Comparison of ENCODE assay signal across 9 cellular contexts in the genomic region with DNA sequence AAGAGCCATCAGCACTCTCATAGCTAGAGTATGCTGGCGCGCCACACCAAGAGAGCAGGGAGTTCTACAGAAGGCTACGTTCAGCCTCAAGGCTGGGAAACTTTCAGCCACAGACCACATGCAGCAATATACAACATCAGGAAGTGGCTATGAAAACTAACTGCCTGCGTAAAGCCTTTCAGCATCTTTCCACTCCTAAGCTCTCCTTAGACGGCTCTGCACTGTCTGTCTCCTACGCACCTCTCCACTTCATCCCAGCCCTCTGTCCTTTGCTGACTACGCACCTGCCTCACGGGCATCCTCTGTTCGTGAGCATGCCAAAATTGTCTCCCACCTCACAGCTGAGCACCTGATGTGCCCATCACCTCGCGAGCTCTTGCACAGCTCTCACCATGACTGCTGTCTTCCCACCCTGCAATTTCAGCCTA. TPM values are rescaled to one million over a fixed set of nuclear protein-coding genes. Genes with fewer than 3 reads are reported as not detected.
DNase-seq lines count a peak whose midpoint lies in the region; ATAC-seq and TF ChIP-seq lines count a peak whose summit lies in the region.
"Had no signal": no experiment of that assay in that cellular context is flagged by ENCODE, and none has a peak within 500 bp of the region (broad histone marks: within the 10 kb centered on the region; RNA-seq: fewer than 3 reads in every experiment).

No MANE protein-coding gene starts in this region.

- no peak overlapping the region for H3K4me3 ChIP-seq in stomach
- H3K4me3 ChIP-seq: cardiac muscle cell had no signal

- peaks cover 1% of the 10 kb centered on the region for H3K9me3 Mint-ChIP-seq in glutamatergic neuron (ENCODE audit: unreplicated experiment)
- no peaks in the 10 kb centered on the region for H3K9me3 Mint-ChIP-seq in stimulated activated naive CD8-positive, alpha-beta T cell treated with anti-CD3 and anti-CD28 coated beads, Interleukin-15, amount 100 ng/mL, for 72 hours

- 85 to 90% (median 87%) methylated on average over 11 of the region's 11 CpGs for WGBS in stomach, 5 donors

- peak; percentile 51 for DNase-seq in activated CD4-positive, alpha-beta T cell treated with anti-CD3 and anti-CD28 coated beads, Interleukin-2, amount 50 U/mL, for 1 hour
- DNase-seq in glutamatergic neuron (no peak), NCI-H1417 (lab: John Stamatoyannopoulos, UW) (no peak), stomach (no peak)
- peak; percentile 39 to 62 for DNase-seq in stimulated activated naive CD8-positive, alpha-beta T cell treated with anti-CD3 and anti-CD28 coated beads, Interleukin-15, amount 100 ng/mL, for 72 hours

- H3K9me3 ChIP-seq in stomach, result no peaks in the 10 kb centered on the region

- H3K27ac Mint-ChIP-seq in glutamatergic neuron (ENCODE audit: unreplicated experiment), result no peak overlapping the region
- H3K27ac Mint-ChIP-seq in stimulated activated naive CD8-positive, alpha-beta T cell treated with anti-CD3 and anti-CD28 coated beads, Interleukin-15, amount 100 ng/mL, for 72 hours, result peak overlapping the region; percentile 6 to 77

- no peaks in the 10 kb centered on the region for H3K27me3 Mint-ChIP-seq in glutamatergic neuron (ENCODE audit: unreplicated experiment)
- H3K27me3 Mint-ChIP-seq in stimulated activated naive CD8-positive, alpha-beta T cell treated with anti-CD3 and anti-CD28 coated beads, Interleukin-15, amount 100 ng/mL, for 72 hours, result no peaks in the 10 kb centered on the region

- ATAC-seq in HG02973 (IDR thresholded peaks at IDR 0.05; ENCODE audit: unreplicated experiment) (peak; percentile 53), HG02938 (IDR thresholded peaks at IDR 0.05; ENCODE audit: unreplicated experiment) (no peak)
- ATAC-seq in stimulated activated naive CD8-positive, alpha-beta T cell treated with anti-CD3 and anti-CD28 coated beads, Interleukin-15, amount 100 ng/mL, for 72 hours, result peak; percentile 99

- TF ChIP-seq CTCF in glutamatergic neuron (IDR thresholded peaks at IDR 0.05; ENCODE audit: partially characterized antibody, unreplicated experiment), result no peak
- TF ChIP-seq CTCF in stomach (IDR thresholded peaks at IDR 0.05), result no peak

- peak overlapping the region in 2 of 5 donors; percentile 17 to 56 for H3K27ac ChIP-seq in stomach
- H3K27ac ChIP-seq: cardiac muscle cell, HL-60 had no signal

- H3K4me3 Mint-ChIP-seq in glutamatergic neuron (ENCODE audit: unreplicated experiment), result peak overlapping the region; percentile 21
- H3K4me3 Mint-ChIP-seq in stimulated activated naive CD8-positive, alpha-beta T cell treated with anti-CD3 and anti-CD28 coated beads, Interleukin-15, amount 100 ng/mL, for 72 hours, result peak overlapping the region; percentile 73

- no peaks in the 10 kb centered on the region for H3K4me1 Mint-ChIP-seq in glutamatergic neuron (ENCODE audit: low read depth, unreplicated experiment)
- peaks cover 54% of the 10 kb centered on the region for H3K4me1 Mint-ChIP-seq in stimulated activated naive CD8-positive, alpha-beta T cell treated with anti-CD3 and anti-CD28 coated beads, Interleukin-15, amount 100 ng/mL, for 72 hours

- no peaks in the 10 kb centered on the region for H3K36me3 Mint-ChIP-seq in glutamatergic neuron (ENCODE audit: unreplicated experiment)

- no peak for TF ChIP-seq POLR2A in stomach (IDR thresholded peaks at IDR 0.05)

- intact Hi-C loops in stomach (cut with DNase I; ENCODE audit: low total_unique reads), result loop anchor here (10.0 kb wide), 1 partner anchor 48 kb away; no protein-coding TSS in a partner anchor

- TF ChIP-seq EP300 in stomach (IDR thresholded peaks at IDR 0.05), result no peak

- no peaks in the 10 kb centered on the region for H3K27me3 ChIP-seq in stomach
- H3K27me3 ChIP-seq: cardiac muscle cell had no signal

- H3K4me1 ChIP-seq in stomach, result peaks cover 0 to 1% (median 0%) of the 10 kb centered on the region in 4 donors

- H3K36me3 ChIP-seq in stomach, result peaks cover 11 to 51% (median 41%) of the 10 kb centered on the region in 4 donors

RNA-seq across cellular contexts. Expression of a gene that starts 9.7 kb away (rescaled TPM):
- total RNA-seq in glutamatergic neuron (ENCODE audit: unreplicated experiment) (38.4 TPM), stomach (100 to 1,000 TPM in 2 of 5 donors, 10 to 100 TPM in 3; 44.6 to 288 (median 57.3) TPM)
- 1 to 10 TPM; 4.9 to 6.0 (median 5.7) TPM for polyA plus RNA-seq in stomach

RNA-seq across cellular contexts. Expression of a gene that starts 10.0 kb away (rescaled TPM):
- total RNA-seq in glutamatergic neuron (ENCODE audit: unreplicated experiment) (11.1 TPM), stomach (10 to 100 TPM in 2 of 5 donors, 1 to 10 TPM in 2, not detected in 1; 3.1 to 20.0 (median 9.9) TPM)
- 10 to 100 TPM in 1 of 3 donors, 1 to 10 TPM in 2; 7.6 to 13.7 (median 9.5) TPM for polyA plus RNA-seq in stomach

RNA-seq across cellular contexts. Expression of a gene that starts 48.4 kb away (rescaled TPM):
- total RNA-seq in glutamatergic neuron (ENCODE audit: unreplicated experiment), result 135 TPM
- total RNA-seq in stomach, result 100 to 1,000 TPM in 2 of 5 donors, 10 to 100 TPM in 3; 38.5 to 227 (median 77.5) TPM
- polyA plus RNA-seq in stomach, result 100 to 1,000 TPM; 115 to 249 (median 154) TPM

Comparison
In these comparisons a context has a peak if more than half of its experiments do, and no peak if none do; other contexts are left out.
1. DNase-seq: peak in activated CD4-positive, alpha-beta T cell treated with anti-CD3 and anti-CD28 coated beads, Interleukin-2, amount 50 U/mL, for 1 hour (single experiment) and stimulated activated naive CD8-positive, alpha-beta T cell treated with anti-CD3 and anti-CD28 coated beads, Interleukin-15, amount 100 ng/mL, for 72 hours (2 of 2); none in glutamatergic neuron (single experiment), NCI-H1417 (0 of 3) and stomach (single experiment).